Comparison of ENCODE assay signal across 1 cellular context in genomic region chr3:12170207-12170606, GRCh38.
TF ChIP-seq lines count a peak whose summit lies in the region.

No MANE protein-coding gene starts in this region.

TF ChIP-seq in GM23338, 12 proteins besides CTCF, POLR2A, EP300 and RAD21 (continued from another document):
- no peak for TF ChIP-seq REST (IDR thresholded peaks at IDR 0.05; ENCODE audit: unreplicated experiment)
- no peak for TF ChIP-seq ZNF114 (CRISPR knock-in tag; IDR thresholded peaks at IDR 0.05)
- no peak for TF ChIP-seq ZNF331 (CRISPR knock-in tag; IDR thresholded peaks at IDR 0.05; ENCODE audit: low read depth)
- no peak for TF ChIP-seq POLR2AphosphoS5 (IDR thresholded peaks at IDR 0.05; ENCODE audit: low read depth)
- TF ChIP-seq ETS1 (IDR thresholded peaks at IDR 0.05) = no peak
- no peak for TF ChIP-seq EZH2phosphoT487 (IDR thresholded peaks at IDR 0.05; ENCODE audit: unreplicated experiment)
TF ChIP-seq in GM23338: peak in this region for 0.
